8 cellular contexts compared by ENCODE assay signal in the genomic region with DNA sequence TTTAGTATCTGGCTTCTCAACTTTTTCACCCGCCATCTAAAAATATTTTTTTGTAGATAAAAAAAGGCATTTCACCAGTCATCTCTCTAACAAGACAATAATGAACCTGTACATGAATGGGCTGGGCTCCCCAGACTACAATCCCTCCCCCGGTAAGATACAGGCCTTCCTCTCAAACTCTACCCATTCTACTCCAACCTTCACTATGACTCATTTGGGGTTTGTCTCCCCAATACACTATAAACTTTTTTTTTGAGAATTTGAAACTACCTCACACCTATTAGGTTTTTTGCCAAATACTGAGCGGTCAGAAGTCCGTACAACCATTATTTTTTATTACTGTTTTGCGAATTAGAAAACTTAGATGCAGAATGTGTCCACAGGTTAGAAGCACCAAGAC. TPM values are rescaled to one million over a fixed set of nuclear protein-coding genes. Genes with fewer than 3 reads are reported as not detected.
DNase-seq lines count a peak whose midpoint lies in the region; TF ChIP-seq lines count a peak whose summit lies in the region.

No MANE protein-coding gene starts in this region.

- in situ Hi-C loops in mammary epithelial cell (cut with MboI; ENCODE audit: low sequenced_read_pairs in 2 of 2), result no loop called here
- in situ Hi-C loops in GM13977 (cut with MboI; ENCODE audit: low pct_unique_long_range_greater_than_20kb, low sequenced_read_pairs, unreplicated experiment), result no loop called here

- peaks cover 38% of the 10 kb centered on the region for H3K36me3 ChIP-seq in mammary epithelial cell (ENCODE audit: insufficient read depth, low read length)

- H3K27me3 ChIP-seq in mammary epithelial cell (ENCODE audit: insufficient read depth, low read length), result no peaks in the 10 kb centered on the region
- H3K27me3 ChIP-seq in mononuclear cell (ENCODE audit: insufficient read depth, low read length), result no peaks in the 10 kb centered on the region

- CTCF ChIA-PET in mammary epithelial cell (lab: Charles Lee; ENCODE audit: low non-redundant PET), result no interaction called here

- H3K9me3 ChIP-seq in mammary epithelial cell (replicated peaks; ENCODE audit: insufficient read depth, low read length), result no peaks in the 10 kb centered on the region
- H3K9me3 ChIP-seq in mononuclear cell (ENCODE audit: low read depth, low read length), result no peaks in the 10 kb centered on the region

- intact Hi-C loops in mammary epithelial cell (cut with micrococcal nuclease), result no loop called here

- dilution Hi-C loops in mammary epithelial cell (cut with HindIII; ENCODE audit: low sequenced_read_pairs), result no loop called here

- H2AFZ ChIP-seq in mammary epithelial cell (ENCODE audit: low read depth, low read length), result peak overlapping the region; percentile 96

- H3K4me2 ChIP-seq in mammary epithelial cell (ENCODE audit: insufficient read depth, low read depth, low read length), result peak overlapping the region; percentile 69

- peak overlapping the region; percentile 91 for H3K27ac ChIP-seq in mammary epithelial cell (ENCODE audit: insufficient read depth, low read depth, low read length)

- WGBS in mammary epithelial cell (ENCODE audit: low coverage, missing lambda C conversion rate), result 2% methylated on average over 5 of the region's 5 CpGs

- peak overlapping the region; percentile 96 for H3K9ac ChIP-seq in mammary epithelial cell (ENCODE audit: insufficient read depth, low read length)

- DNase-seq in AG10803 (ENCODE audit: low read depth) (no peak), mammary epithelial cell (peak; percentile 15), activated gamma-delta T cell (lab: John Stamatoyannopoulos, UW) (no peak), GM13977 (ENCODE audit: low spot score) (no peak), NCI-H524 (lab: John Stamatoyannopoulos, UW) (no peak), SHP77 treated with DMSO at 0.1 percent for 48 hours (lab: John Stamatoyannopoulos, UW) (no peak)
- no peak for DNase-seq in Jurkat, Clone E6-1 (ENCODE audit: low read depth, low spot score)

- H3K4me3 ChIP-seq in AG10803 (ENCODE audit: low read length) (peak overlapping the region; percentile 79), mammary epithelial cell (replicated peaks in 1 of 3; ENCODE audit: insufficient read depth in 1 of 3, low read depth in 2 of 3, low read length in 3 of 3) (peak overlapping the region; percentile 55 to 100 (median 99)), mononuclear cell (ENCODE audit: low read length) (peak overlapping the region; percentile 86)
- H3K4me3 ChIP-seq in Jurkat, Clone E6-1 (ENCODE audit: low read length), result peak overlapping the region; percentile 63

- H4K20me1 ChIP-seq in mammary epithelial cell (ENCODE audit: insufficient read depth, low read length), result peaks cover 17% of the 10 kb centered on the region

- TF ChIP-seq CTCF in AG10803 (conservative IDR thresholded peaks at IDR 0.05; ENCODE audit: low read length) (no peak), mammary epithelial cell (conservative IDR thresholded peaks at IDR 0.05 in 1 of 2, IDR thresholded peaks at IDR 0.05 in 1 of 2; ENCODE audit: extremely low read depth in 1 of 2, insufficient read depth in 1 of 2, low read depth in 1 of 2, low read length in 2 of 2) (no peak), GM13977 (IDR thresholded peaks at IDR 0.05; ENCODE audit: extremely low read depth, insufficient read depth, missing control alignments) (no peak)

- peaks cover 40% of the 10 kb centered on the region for H3K79me2 ChIP-seq in mammary epithelial cell (ENCODE audit: insufficient read depth, low read length)

- no TSS peak for BruUV-seq in mammary epithelial cell (replicated peaks; lab: Mats Ljungman, UMichigan)

- H3K4me1 ChIP-seq in mammary epithelial cell (ENCODE audit: insufficient read depth, low read length), result peaks cover 19% of the 10 kb centered on the region
- H3K4me1 ChIP-seq in mononuclear cell (ENCODE audit: insufficient read depth, low read length), result peaks cover 15% of the 10 kb centered on the region

RNA-seq across cellular contexts. Expression of a gene that starts 0.8 kb away (rescaled TPM):
- polyA plus RNA-seq in Jurkat, Clone E6-1 (2012; ENCODE audit: insufficient read depth, insufficient read length), result 3,158 TPM
- 1,000 to 10,000 TPM in 1 of 2 donors, 100 to 1,000 TPM in 1; 838 to 1,399 TPM for total RNA-seq in mammary epithelial cell
- polyA plus RNA-seq in mammary epithelial cell, result 1,877 TPM
- 600 TPM for polyA minus RNA-seq in mammary epithelial cell
- total RNA-seq in mononuclear cell, result 1,812 TPM

RNA-seq across cellular contexts. Expression of a gene that starts 10.1 kb away (rescaled TPM):
- polyA plus RNA-seq in Jurkat, Clone E6-1 (2012; ENCODE audit: insufficient read depth, insufficient read length), result 55.4 TPM
- 100 to 1,000 TPM; 108 to 165 TPM for total RNA-seq in mammary epithelial cell
- polyA plus RNA-seq in mammary epithelial cell, result 68.3 TPM
- 120 TPM for polyA minus RNA-seq in mammary epithelial cell
- total RNA-seq in mononuclear cell, result 49.2 TPM

RNA-seq across cellular contexts. Expression of a gene that starts 26.4 kb away (rescaled TPM):
- 27.8 TPM for polyA plus RNA-seq in Jurkat, Clone E6-1 (2012; ENCODE audit: insufficient read depth, insufficient read length)
- 10 to 100 TPM; 30.7 to 36.1 TPM for total RNA-seq in mammary epithelial cell
- 5.1 TPM for polyA plus RNA-seq in mammary epithelial cell
- 18.2 TPM for polyA minus RNA-seq in mammary epithelial cell
- 33.9 TPM for total RNA-seq in mononuclear cell
